29 cellular contexts compared by ENCODE assay signal in the genomic region with DNA sequence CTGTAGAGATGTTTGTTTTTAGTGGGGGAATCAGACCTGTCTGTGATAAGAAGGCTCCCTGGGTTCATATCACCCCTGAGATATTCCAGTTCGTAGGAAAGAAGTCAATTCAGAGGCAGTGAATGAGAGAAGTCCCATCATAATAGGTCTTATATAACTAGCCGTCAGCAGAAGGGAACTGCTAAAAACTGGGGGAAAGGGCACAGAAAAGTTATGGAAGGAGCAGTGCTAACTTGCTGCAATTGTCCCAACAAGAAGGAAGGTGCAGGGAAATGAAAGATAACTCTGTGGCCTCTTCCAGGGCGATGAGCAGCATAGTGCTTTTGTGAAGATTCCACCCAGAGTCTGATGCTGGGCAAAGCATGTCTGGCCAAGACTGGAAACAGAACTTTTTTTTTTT. TPM values are rescaled to one million over a fixed set of nuclear protein-coding genes. Genes with fewer than 3 reads are reported as not detected.
"Had no signal": no experiment of that assay in that cellular context is flagged by ENCODE, and none has a peak within 500 bp of the region (broad histone marks: within the 10 kb centered on the region; RNA-seq: fewer than 3 reads in every experiment).

No MANE protein-coding gene starts in this region.

- H3K79me2 ChIP-seq: hepatocyte had no signal

- H3K27me3 ChIP-seq: cardiac muscle cell, gastroesophageal sphincter, hepatocyte, spleen, suprapubic skin, tibial nerve had no signal

- H3K4me2 ChIP-seq: hepatocyte, SK-N-SH had no signal

- H3K27ac Mint-ChIP-seq: activated CD4-positive, alpha-beta memory T cell treated with anti-CD3 and anti-CD28 coated beads for 36 hours; activated CD4-positive, alpha-beta T cell treated with anti-CD3 and anti-CD28 coated beads, Interleukin-2, amount 10 ng/mL, durations not matched to agents 24 days and 14 days; activated naive CD4-positive, alpha-beta T cell treated with anti-CD3 and anti-CD28 coated beads, Interleukin-2, amount 50 U/mL, for 72 hours; activated T-cell treated with anti-CD3 and anti-CD28 coated beads, Interleukin-2, amount 50 U/mL, for 24 hours; activated T-helper 17 cell treated with anti-CD3 and anti-CD28 coated beads, Interleukin-2, amount 50 U/mL, for 72 hours; nephron progenitor cell; T-helper 17 cell had no signal

- H3K9me3 ChIP-seq: gastroesophageal sphincter, lower lobe of right lung, neutrophil, SK-N-SH, suprapubic skin had no signal

- H3K9me3 Mint-ChIP-seq: activated CD4-positive, alpha-beta memory T cell treated with anti-CD3 and anti-CD28 coated beads for 36 hours; activated CD4-positive, alpha-beta T cell treated with anti-CD3 and anti-CD28 coated beads, Interleukin-2, amount 10 ng/mL, durations not matched to agents 24 days and 14 days; activated T-cell treated with anti-CD3 and anti-CD28 coated beads, Interleukin-2, amount 50 U/mL, for 24 hours; activated T-helper 17 cell treated with anti-CD3 and anti-CD28 coated beads, Interleukin-2, amount 50 U/mL, for 72 hours; nephron progenitor cell had no signal

- H3K36me3 ChIP-seq: cardiac muscle cell, gastroesophageal sphincter, lower lobe of right lung, neutrophil, spleen, suprapubic skin, tibial nerve had no signal

- H3K9ac ChIP-seq: SK-N-SH had no signal

- H3K36me3 Mint-ChIP-seq: activated CD4-positive, alpha-beta memory T cell treated with anti-CD3 and anti-CD28 coated beads for 36 hours had no signal

- H2AFZ ChIP-seq: hepatocyte had no signal

- DNase-seq: activated CD4-positive, alpha-beta memory T cell treated with anti-CD3 and anti-CD28 coated beads for 36 hours; activated CD4-positive, alpha-beta T cell treated with anti-CD3 and anti-CD28 coated beads, Interleukin-2, amount 10 ng/mL, durations not matched to agents 24 days and 14 days; activated CD4-positive, CD25-positive, alpha-beta regulatory T cell treated with anti-CD3 and anti-CD28 coated beads, Interleukin-2, amount 50 U/mL, for 72 hours; activated gamma-delta T cell treated with Interleukin-2 at 50 U/mL for 16 hours; activated T-cell treated with anti-CD3 and anti-CD28 coated beads, Interleukin-2, amount 50 U/mL, for 24 hours; dorsolateral prefrontal cortex; effector memory CD4-positive, alpha-beta T cell; left cardiac atrium; lower lobe of right lung; mesenchymal stem cell; nephron progenitor cell; right cardiac atrium; SK-N-SH; spleen; stimulated activated naive CD4-positive, alpha-beta T cell; SW 1271; T-helper 17 cell; T1000 had no signal

- FAIRE-seq: urothelium cell line had no signal

- H3K4me3 ChIP-seq: cardiac muscle cell, coronary artery, dorsolateral prefrontal cortex, gastroesophageal sphincter, hepatocyte, lower lobe of right lung, spleen, suprapubic skin, tibial nerve had no signal

- H3K4me3 Mint-ChIP-seq: activated CD4-positive, alpha-beta memory T cell treated with anti-CD3 and anti-CD28 coated beads for 36 hours; activated CD4-positive, alpha-beta T cell treated with anti-CD3 and anti-CD28 coated beads, Interleukin-2, amount 10 ng/mL, durations not matched to agents 24 days and 14 days; activated T-cell treated with anti-CD3 and anti-CD28 coated beads, Interleukin-2, amount 50 U/mL, for 24 hours; activated T-helper 17 cell treated with anti-CD3 and anti-CD28 coated beads, Interleukin-2, amount 50 U/mL, for 72 hours; nephron progenitor cell; T-helper 17 cell had no signal

- H3K27ac ChIP-seq: cardiac muscle cell, coronary artery, dorsolateral prefrontal cortex, gastroesophageal sphincter, hepatocyte, lower lobe of right lung, neutrophil, spleen, suprapubic skin, tibial nerve had no signal

RNA-seq across cellular contexts. Expression of gene CA12, which starts 9.0 kb away (rescaled TPM):
- total RNA-seq: mononuclear cell, T-helper 17 cell had no signal
